Comparison of ENCODE assay signal across 1 cellular context in the genomic region with DNA sequence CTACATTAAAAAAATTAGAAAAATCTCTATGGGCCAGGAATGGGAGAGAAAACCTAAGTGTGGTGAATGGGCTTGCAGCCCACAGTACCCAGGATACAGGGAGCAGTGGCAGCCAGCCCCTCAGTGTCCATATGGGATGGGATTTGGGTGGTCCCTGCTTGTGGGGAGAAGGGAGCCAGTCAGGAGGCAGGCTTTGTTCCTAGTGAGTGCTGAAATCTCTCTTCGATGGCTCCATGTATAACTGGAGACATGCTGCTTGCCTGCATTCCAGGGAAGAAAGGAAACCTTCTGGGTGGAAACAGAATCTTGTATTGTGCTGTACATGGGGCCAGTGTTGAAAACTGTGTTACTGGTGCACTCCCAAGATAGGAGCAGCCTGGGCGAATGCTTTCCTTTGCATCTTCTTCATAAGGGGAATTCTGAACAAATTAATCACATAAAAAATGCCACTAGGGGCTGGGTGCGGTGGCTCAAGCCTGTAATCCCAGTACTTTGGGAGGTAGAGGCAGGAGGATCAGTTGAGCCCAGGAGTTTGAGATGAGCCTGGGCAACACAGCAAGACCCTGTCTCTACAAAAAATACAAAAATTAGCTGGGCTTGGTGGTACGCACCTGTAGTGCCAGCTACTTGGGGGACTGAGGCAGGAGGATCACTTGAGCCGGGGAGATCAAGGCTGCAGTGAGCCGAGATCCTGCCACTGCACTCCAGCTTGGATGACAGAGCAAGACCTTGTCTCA.
TF ChIP-seq lines count a peak whose summit lies in the region.

No MANE protein-coding gene starts in this region.

TF ChIP-seq in SK-N-SH treated with all-trans-retinoic acid at 6 μM for 48 hours, 23 proteins besides CTCF, POLR2A, EP300 and RAD21:
- TF ChIP-seq, protein P1, sequence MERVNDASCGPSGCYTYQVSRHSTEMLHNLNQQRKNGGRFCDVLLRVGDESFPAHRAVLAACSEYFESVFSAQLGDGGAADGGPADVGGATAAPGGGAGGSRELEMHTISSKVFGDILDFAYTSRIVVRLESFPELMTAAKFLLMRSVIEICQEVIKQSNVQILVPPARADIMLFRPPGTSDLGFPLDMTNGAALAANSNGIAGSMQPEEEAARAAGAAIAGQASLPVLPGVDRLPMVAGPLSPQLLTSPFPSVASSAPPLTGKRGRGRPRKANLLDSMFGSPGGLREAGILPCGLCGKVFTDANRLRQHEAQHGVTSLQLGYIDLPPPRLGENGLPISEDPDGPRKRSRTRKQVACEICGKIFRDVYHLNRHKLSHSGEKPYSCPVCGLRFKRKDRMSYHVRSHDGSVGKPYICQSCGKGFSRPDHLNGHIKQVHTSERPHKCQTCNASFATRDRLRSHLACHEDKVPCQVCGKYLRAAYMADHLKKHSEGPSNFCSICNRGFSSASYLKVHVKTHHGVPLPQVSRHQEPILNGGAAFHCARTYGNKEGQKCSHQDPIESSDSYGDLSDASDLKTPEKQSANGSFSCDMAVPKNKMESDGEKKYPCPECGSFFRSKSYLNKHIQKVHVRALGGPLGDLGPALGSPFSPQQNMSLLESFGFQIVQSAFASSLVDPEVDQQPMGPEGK (CRISPR knock-in tag; IDR thresholded peaks at IDR 0.05; ENCODE audit: borderline replicate concordance) = no peak
- TF ChIP-seq ZFP3 (CRISPR knock-in tag; IDR thresholded peaks at IDR 0.05) = no peak
- no peak for TF ChIP-seq GLIS3 (CRISPR knock-in tag; IDR thresholded peaks at IDR 0.05)
- TF ChIP-seq, protein P2, sequence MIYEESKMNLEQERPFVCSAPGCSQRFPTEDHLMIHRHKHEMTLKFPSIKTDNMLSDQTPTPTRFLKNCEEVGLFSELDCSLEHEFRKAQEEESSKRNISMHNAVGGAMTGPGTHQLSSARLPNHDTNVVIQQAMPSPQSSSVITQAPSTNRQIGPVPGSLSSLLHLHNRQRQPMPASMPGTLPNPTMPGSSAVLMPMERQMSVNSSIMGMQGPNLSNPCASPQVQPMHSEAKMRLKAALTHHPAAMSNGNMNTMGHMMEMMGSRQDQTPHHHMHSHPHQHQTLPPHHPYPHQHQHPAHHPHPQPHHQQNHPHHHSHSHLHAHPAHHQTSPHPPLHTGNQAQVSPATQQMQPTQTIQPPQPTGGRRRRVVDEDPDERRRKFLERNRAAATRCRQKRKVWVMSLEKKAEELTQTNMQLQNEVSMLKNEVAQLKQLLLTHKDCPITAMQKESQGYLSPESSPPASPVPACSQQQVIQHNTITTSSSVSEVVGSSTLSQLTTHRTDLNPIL (CRISPR knock-in tag; IDR thresholded peaks at IDR 0.05; ENCODE audit: low read depth) = no peak
- TF ChIP-seq ZNF565 (CRISPR knock-in tag; conservative IDR thresholded peaks at IDR 0.05; ENCODE audit: low read depth) = no peak
- no peak for TF ChIP-seq TOX (CRISPR knock-in tag; IDR thresholded peaks at IDR 0.05; ENCODE audit: borderline replicate concordance)
- TF ChIP-seq, protein P3, sequence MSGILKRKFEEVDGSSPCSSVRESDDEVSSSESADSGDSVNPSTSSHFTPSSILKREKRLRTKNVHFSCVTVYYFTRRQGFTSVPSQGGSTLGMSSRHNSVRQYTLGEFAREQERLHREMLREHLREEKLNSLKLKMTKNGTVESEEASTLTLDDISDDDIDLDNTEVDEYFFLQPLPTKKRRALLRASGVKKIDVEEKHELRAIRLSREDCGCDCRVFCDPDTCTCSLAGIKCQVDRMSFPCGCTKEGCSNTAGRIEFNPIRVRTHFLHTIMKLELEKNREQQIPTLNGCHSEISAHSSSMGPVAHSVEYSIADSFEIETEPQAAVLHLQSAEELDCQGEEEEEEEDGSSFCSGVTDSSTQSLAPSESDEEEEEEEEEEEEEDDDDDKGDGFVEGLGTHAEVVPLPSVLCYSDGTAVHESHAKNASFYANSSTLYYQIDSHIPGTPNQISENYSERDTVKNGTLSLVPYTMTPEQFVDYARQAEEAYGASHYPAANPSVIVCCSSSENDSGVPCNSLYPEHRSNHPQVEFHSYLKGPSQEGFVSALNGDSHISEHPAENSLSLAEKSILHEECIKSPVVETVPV (CRISPR knock-in tag; IDR thresholded peaks at IDR 0.05) = no peak
- TF ChIP-seq BACH2 (CRISPR knock-in tag; IDR thresholded peaks at IDR 0.05; ENCODE audit: borderline replicate concordance) = no peak
- no peak for TF ChIP-seq ZNF8 (CRISPR knock-in tag; IDR thresholded peaks at IDR 0.05)
- no peak for TF ChIP-seq ZC3H10 (CRISPR knock-in tag; IDR thresholded peaks at IDR 0.05)
- no peak for TF ChIP-seq TCF4 (CRISPR knock-in tag; IDR thresholded peaks at IDR 0.05; ENCODE audit: borderline replicate concordance)
- TF ChIP-seq ZFP30 (CRISPR knock-in tag; IDR thresholded peaks at IDR 0.05) = no peak
- TF ChIP-seq, protein P4, sequence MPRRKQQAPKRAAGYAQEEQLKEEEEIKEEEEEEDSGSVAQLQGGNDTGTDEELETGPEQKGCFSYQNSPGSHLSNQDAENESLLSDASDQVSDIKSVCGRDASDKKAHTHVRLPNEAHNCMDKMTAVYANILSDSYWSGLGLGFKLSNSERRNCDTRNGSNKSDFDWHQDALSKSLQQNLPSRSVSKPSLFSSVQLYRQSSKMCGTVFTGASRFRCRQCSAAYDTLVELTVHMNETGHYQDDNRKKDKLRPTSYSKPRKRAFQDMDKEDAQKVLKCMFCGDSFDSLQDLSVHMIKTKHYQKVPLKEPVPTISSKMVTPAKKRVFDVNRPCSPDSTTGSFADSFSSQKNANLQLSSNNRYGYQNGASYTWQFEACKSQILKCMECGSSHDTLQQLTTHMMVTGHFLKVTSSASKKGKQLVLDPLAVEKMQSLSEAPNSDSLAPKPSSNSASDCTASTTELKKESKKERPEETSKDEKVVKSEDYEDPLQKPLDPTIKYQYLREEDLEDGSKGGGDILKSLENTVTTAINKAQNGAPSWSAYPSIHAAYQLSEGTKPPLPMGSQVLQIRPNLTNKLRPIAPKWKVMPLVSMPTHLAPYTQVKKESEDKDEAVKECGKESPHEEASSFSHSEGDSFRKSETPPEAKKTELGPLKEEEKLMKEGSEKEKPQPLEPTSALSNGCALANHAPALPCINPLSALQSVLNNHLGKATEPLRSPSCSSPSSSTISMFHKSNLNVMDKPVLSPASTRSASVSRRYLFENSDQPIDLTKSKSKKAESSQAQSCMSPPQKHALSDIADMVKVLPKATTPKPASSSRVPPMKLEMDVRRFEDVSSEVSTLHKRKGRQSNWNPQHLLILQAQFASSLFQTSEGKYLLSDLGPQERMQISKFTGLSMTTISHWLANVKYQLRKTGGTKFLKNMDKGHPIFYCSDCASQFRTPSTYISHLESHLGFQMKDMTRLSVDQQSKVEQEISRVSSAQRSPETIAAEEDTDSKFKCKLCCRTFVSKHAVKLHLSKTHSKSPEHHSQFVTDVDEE (CRISPR knock-in tag; IDR thresholded peaks at IDR 0.05) = no peak
- TF ChIP-seq ZNF70 (CRISPR knock-in tag; IDR thresholded peaks at IDR 0.05) = no peak
- no peak for TF ChIP-seq OSR1 (CRISPR knock-in tag; IDR thresholded peaks at IDR 0.05)
- TF ChIP-seq RARB (CRISPR knock-in tag; IDR thresholded peaks at IDR 0.05) = no peak
- no peak for TF ChIP-seq ESRRG (CRISPR knock-in tag; IDR thresholded peaks at IDR 0.05)
- no peak for TF ChIP-seq ISL1 (CRISPR knock-in tag; IDR thresholded peaks at IDR 0.05)
